In genomic region chr3:127588675-127589577, GRCh38 we compare ENCODE assay signal across 8 cellular contexts. TPM values are rescaled to one million over a fixed set of nuclear protein-coding genes. Genes with fewer than 3 reads are reported as not detected.
DNase-seq lines count a peak whose midpoint lies in the region; ATAC-seq, FAIRE-seq and TF ChIP-seq lines count a peak whose summit lies in the region.

No MANE protein-coding gene starts in this region.

- WGBS in stomach, 5 donors, result 24 to 40% (median 30%) methylated on average over 15 to 16 of the region's 16 CpGs

- DNase-seq in Caki2 (ENCODE audit: low read depth), result peak; percentile 76
- peak; percentile 35 for DNase-seq in activated naive CD8-positive, alpha-beta T cell treated with anti-CD3 and anti-CD28 coated beads for 36 hours
- no peak for DNase-seq in kidney
- DNase-seq in stomach, result no peak
- no peak for DNase-seq in effector CD8-positive, alpha-beta T cell (lab: John Stamatoyannopoulos, UW)

- H3K27ac ChIP-seq in KOPT-K1 (ENCODE audit: low read depth, low read length, poor library complexity, severe bottlenecking), result peak overlapping the region; percentile 65
- peak overlapping the region in 1 of 2 donors; percentile 79 for H3K27ac ChIP-seq in kidney (ENCODE audit: low read depth in 2 of 2, low read length in 2 of 2)
- H3K27ac ChIP-seq in stomach, result peak overlapping the region; percentile 89 to 97 (median 94)

- no peaks in the 10 kb centered on the region for H3K9me3 Mint-ChIP-seq in activated naive CD8-positive, alpha-beta T cell treated with anti-CD3 and anti-CD28 coated beads for 36 hours

- peak overlapping the region; percentile 87 for H3K4me3 Mint-ChIP-seq in activated naive CD8-positive, alpha-beta T cell treated with anti-CD3 and anti-CD28 coated beads for 36 hours

- H3K27me3 Mint-ChIP-seq in activated naive CD8-positive, alpha-beta T cell treated with anti-CD3 and anti-CD28 coated beads for 36 hours, result no peaks in the 10 kb centered on the region

- H3K27me3 ChIP-seq in stomach, result no peaks in the 10 kb centered on the region

- H3K4me3 ChIP-seq in kidney (ENCODE audit: low read length in 2 of 2) (peak overlapping the region; percentile 63 to 88), stomach (peak overlapping the region; percentile 92 to 99 (median 98))

- intact Hi-C loops in kidney (cut with DNase I), result no loop called here
- intact Hi-C loops in stomach (cut with DNase I; ENCODE audit: low total_unique reads), result no loop called here

- H3K9me3 ChIP-seq in KOPT-K1 (ENCODE audit: insufficient read depth, low read length, poor library complexity, severe bottlenecking) (no peaks in the 10 kb centered on the region), kidney (ENCODE audit: control insufficient read depth in 1 of 2, low read length in 2 of 2) (no peaks in the 10 kb centered on the region), stomach (no peaks in the 10 kb centered on the region)

- in situ Hi-C loops in Caki2 (cut with HindIII; ENCODE audit: low pct_unique_long_range_greater_than_20kb, low sequenced_read_pairs), result no loop called here

- H3K4me1 ChIP-seq in kidney (ENCODE audit: control insufficient read depth in 1 of 2, insufficient read depth in 1 of 2, low read depth in 1 of 2, low read length in 2 of 2) (peaks cover 14 to 24% of the 10 kb centered on the region in 2 donors), stomach (peaks cover 42 to 66% (median 54%) of the 10 kb centered on the region in 4 donors)

- peaks cover 2% of the 10 kb centered on the region for H3K36me3 Mint-ChIP-seq in activated naive CD8-positive, alpha-beta T cell treated with anti-CD3 and anti-CD28 coated beads for 36 hours

- peaks cover 38% of the 10 kb centered on the region for H3K4me1 Mint-ChIP-seq in activated naive CD8-positive, alpha-beta T cell treated with anti-CD3 and anti-CD28 coated beads for 36 hours

- TF ChIP-seq CTCF in kidney (IDR thresholded peaks at IDR 0.05; ENCODE audit: borderline replicate concordance, extremely low read depth, insufficient read depth) (no peak), stomach (IDR thresholded peaks at IDR 0.05) (no peak)

- TF ChIP-seq EP300 in stomach (IDR thresholded peaks at IDR 0.05), result no peak

- peak overlapping the region; percentile 74 to 81 for H3K9ac ChIP-seq in kidney (ENCODE audit: low read length in 2 of 2)

- H3K27ac Mint-ChIP-seq in activated naive CD8-positive, alpha-beta T cell treated with anti-CD3 and anti-CD28 coated beads for 36 hours, result peak overlapping the region; percentile 50

- TF ChIP-seq POLR2A in stomach (IDR thresholded peaks at IDR 0.05), result no peak

- H3K36me3 ChIP-seq in KOPT-K1 (ENCODE audit: insufficient read depth, low read length), result peaks cover 4% of the 10 kb centered on the region; the same call in 1 of the 2 replicates
- H3K36me3 ChIP-seq in kidney (ENCODE audit: control insufficient read depth in 1 of 2, insufficient read depth in 2 of 2, low read length in 2 of 2), result no peaks in the 10 kb centered on the region
- H3K36me3 ChIP-seq in stomach, result peaks cover 0 to 3% (median under 1%) of the 10 kb centered on the region in 4 donors

- no peak for ATAC-seq in GM21723 (IDR thresholded peaks at IDR 0.05; ENCODE audit: unreplicated experiment)
- ATAC-seq in GM18498 (IDR thresholded peaks at IDR 0.05; ENCODE audit: unreplicated experiment), result no peak

- no peak for FAIRE-seq in kidney (lab: Jason Lieb, UNC)

RNA-seq across cellular contexts. Expression of gene TPRA1, which starts 1.6 kb away (rescaled TPM):
- total RNA-seq in Caki2 (2014; rRNA removed; shearing (Covaris generic); ENCODE audit: low replicate concordance), result 48.4 and 50.1 TPM in 2 replicates
- 10 to 100 TPM; 29.4 to 32.3 TPM for total RNA-seq in activated naive CD8-positive, alpha-beta T cell treated with anti-CD3 and anti-CD28 coated beads for 36 hours
- total RNA-seq in kidney (36.4 TPM), stomach (10 to 100 TPM; 12.8 to 46.4 (median 25.8) TPM)
- polyA plus RNA-seq in kidney (ENCODE audit: insufficient read depth, low read depth, low replicate concordance) (35.4 TPM), stomach (10 to 100 TPM; 10.1 to 22.9 (median 14.6) TPM)

RNA-seq across cellular contexts. Expression of gene MCM2, which starts 9.3 kb away (rescaled TPM):
- total RNA-seq in Caki2 (2014; rRNA removed; shearing (Covaris generic); ENCODE audit: low replicate concordance), result 99.4 and 158 TPM in 2 replicates
- total RNA-seq in activated naive CD8-positive, alpha-beta T cell treated with anti-CD3 and anti-CD28 coated beads for 36 hours, result 100 to 1,000 TPM; 311 to 325 TPM
- total RNA-seq in kidney (8.8 TPM), stomach (10 to 100 TPM in 1 of 5 donors, 1 to 10 TPM in 3, not detected in 1; 2.6 to 16.5 (median 7.6) TPM)
- polyA plus RNA-seq in kidney (ENCODE audit: insufficient read depth, low read depth, low replicate concordance) (3.3 TPM), stomach (1 to 10 TPM; 3.4 to 6.8 (median 5.4) TPM)

RNA-seq across cellular contexts. Expression of gene PODXL2, which starts 40.1 kb away (rescaled TPM):
- 62.4 and 79.4 TPM in 2 replicates for total RNA-seq in Caki2 (2014; rRNA removed; shearing (Covaris generic); ENCODE audit: low replicate concordance)
- total RNA-seq in activated naive CD8-positive, alpha-beta T cell treated with anti-CD3 and anti-CD28 coated beads for 36 hours, result 1 to 10 TPM; 1.3 to 1.7 TPM
- total RNA-seq in kidney (7.4 TPM), stomach (10 to 100 TPM in 4 of 5 donors, 1 to 10 TPM in 1; 5.3 to 50.9 (median 15.6) TPM)
- polyA plus RNA-seq in kidney (ENCODE audit: insufficient read depth, low read depth, low replicate concordance) (10.5 TPM), stomach (10 to 100 TPM in 2 of 3 donors, 1 to 10 TPM in 1; 6.3 to 11.6 (median 10.6) TPM)

Comparison
In these comparisons a context has a peak if more than half of its experiments do, and no peak if none do; other contexts are left out.
1. DNase-seq: peak in Caki2 (single experiment) and activated naive CD8-positive, alpha-beta T cell treated with anti-CD3 and anti-CD28 coated beads for 36 hours (single experiment); none in kidney (single experiment), stomach (single experiment) and effector CD8-positive, alpha-beta T cell (single experiment).